8 cellular contexts compared by ENCODE assay signal in genomic region chr9:133029994-133030316, GRCh38. TPM values are rescaled to one million over a fixed set of nuclear protein-coding genes. Genes with fewer than 3 reads are reported as not detected.
DNase-seq lines count a peak whose midpoint lies in the region; ATAC-seq and TF ChIP-seq lines count a peak whose summit lies in the region.

No MANE protein-coding gene starts in this region.

- H3K4me1 Mint-ChIP-seq in CD14-positive monocyte: peaks cover 34% of the 10 kb centered on the region

- peak overlapping the region; percentile 92 to 99 (median 97) for H3K27ac Mint-ChIP-seq in CD14-positive monocyte

- H3K27me3 Mint-ChIP-seq in CD14-positive monocyte (ENCODE audit: low read depth in 3 of 3): peaks cover 0 to 5% (median 3%) of the 10 kb centered on the region in 3 donors

- H3K9me3 Mint-ChIP-seq in CD14-positive monocyte: peaks cover 0 to 6% (median 0%) of the 10 kb centered on the region in 7 donors

- intact Hi-C loops in CD14-positive monocyte (cut with micrococcal nuclease) (loop anchor here (5.0 to 10.0 kb wide), 5 partner anchors 67 to 455 kb away; partner anchors contain the start of genes STKLD1 (in 1 of the 2) and SURF4 (in 1 of the 2)), left colon (cut with DNase I, micrococcal nuclease) (loop anchor here in 1 of 2 donors (10.0 kb wide), 1 partner anchor 115 kb away; no protein-coding TSS in a partner anchor), sciatic nerve (cut with DNase I) (no loop called here)

- H3K9me3 ChIP-seq in adipocyte (ENCODE audit: control insufficient read depth, low read length): no peaks in the 10 kb centered on the region
- H3K9me3 ChIP-seq in tibial nerve: no peaks in the 10 kb centered on the region

- no peak for TF ChIP-seq POLR2A in tibial nerve (IDR thresholded peaks at IDR 0.05)

- no peaks in the 10 kb centered on the region for H3K27me3 ChIP-seq in adipocyte (replicated peaks; ENCODE audit: control insufficient read depth, insufficient read depth, low read length)
- H3K27me3 ChIP-seq in tibial nerve: no peaks in the 10 kb centered on the region

- H3K4me3 Mint-ChIP-seq in CD14-positive monocyte: peak overlapping the region; percentile 92 to 98

- ATAC-seq in HG02938 (IDR thresholded peaks at IDR 0.05; ENCODE audit: unreplicated experiment): peak; percentile 4
- peak; percentile 15 for ATAC-seq in left colon
- no peak for ATAC-seq in HG02763 (IDR thresholded peaks at IDR 0.05; ENCODE audit: unreplicated experiment)
- ATAC-seq in sciatic nerve: no peak

- DNase-seq in CD14-positive monocyte (ENCODE audit: low spot score): no peak
- no peak for DNase-seq in adipocyte (ENCODE audit: low read depth)
- no peak for DNase-seq in left colon
- no peak for DNase-seq in tibial nerve (ENCODE audit: low spot score in 2 of 2)
- no peak for DNase-seq in sciatic nerve (ENCODE audit: low spot score)
- no peak for DNase-seq in NCI-H146 (lab: John Stamatoyannopoulos, UW)

- H3K4me1 ChIP-seq in adipocyte (ENCODE audit: control insufficient read depth, insufficient read depth, low read length) (peaks cover 23% of the 10 kb centered on the region), tibial nerve (peaks cover 3 to 58% (median 21%) of the 10 kb centered on the region in 4 donors)

- peak overlapping the region; percentile 100 for H3K4me3 ChIP-seq in adipocyte (ENCODE audit: low read length)
- peak overlapping the region; percentile 54 to 96 (median 78) for H3K4me3 ChIP-seq in tibial nerve

- TF ChIP-seq CTCF in CD14-positive monocyte (IDR thresholded peaks at IDR 0.05) (no peak), tibial nerve (IDR thresholded peaks at IDR 0.05) (no peak)

- H3K27ac ChIP-seq in tibial nerve: peak overlapping the region; percentile 47 to 95 (median 90)

- TF ChIP-seq EP300 in tibial nerve (IDR thresholded peaks at IDR 0.05): no peak

- H3K36me3 ChIP-seq in adipocyte (ENCODE audit: control insufficient read depth, insufficient read depth, low read length, severe bottlenecking) (no peaks in the 10 kb centered on the region), tibial nerve (peaks cover 0 to 4% (median 0%) of the 10 kb centered on the region in 3 donors)

- WGBS in tibial nerve, 2 donors: 0% methylated on average over 12 to 18 of the region's 28 CpGs

- peak overlapping the region; percentile 99 for H3K9ac ChIP-seq in adipocyte (ENCODE audit: low read length)

- peaks cover 1 to 13% of the 10 kb centered on the region in 2 donors for H3K36me3 Mint-ChIP-seq in CD14-positive monocyte

RNA-seq across cellular contexts. Expression of gene GTF3C5, which starts 0.8 kb away (rescaled TPM):
- 10 to 100 TPM; 21.3 to 24.4 TPM for polyA plus RNA-seq in CD14-positive monocyte
- 10 to 100 TPM; 39.0 to 44.4 TPM for total RNA-seq in left colon
- 10 to 100 TPM; 49.4 to 94.2 (median 73.3) TPM for total RNA-seq in tibial nerve
- total RNA-seq in sciatic nerve: 45.2 TPM

RNA-seq across cellular contexts. Expression of gene CEL, which starts 31.8 kb away (rescaled TPM):
- not detected for polyA plus RNA-seq in CD14-positive monocyte
- total RNA-seq in left colon (1 to 10 TPM in 1 of 2 donors, under 1 TPM in 1; 0.64 to 2.4 TPM), tibial nerve (10 to 100 TPM in 1 of 4 donors, 1 to 10 TPM in 3; 1.7 to 10.5 (median 2.6) TPM), sciatic nerve (2.7 TPM)

RNA-seq across cellular contexts. Expression of gene GFI1B, which starts 51.5 kb away (rescaled TPM):
- polyA plus RNA-seq in CD14-positive monocyte: under 1 TPM; 0.06 to 0.21 TPM
- total RNA-seq in left colon (1 to 10 TPM in 1 of 2 donors, under 1 TPM in 1; 0.89 to 1.3 TPM), tibial nerve (not detected), sciatic nerve (not detected)

Comparison
In these comparisons a context has a peak if more than half of its experiments do, and no peak if none do; other contexts are left out.
1. ATAC-seq: peak in HG02938 (single experiment) and left colon (single experiment); none in HG02763 (single experiment) and sciatic nerve (single experiment).